Comparison of ENCODE assay signal across 8 cellular contexts in the genomic region with DNA sequence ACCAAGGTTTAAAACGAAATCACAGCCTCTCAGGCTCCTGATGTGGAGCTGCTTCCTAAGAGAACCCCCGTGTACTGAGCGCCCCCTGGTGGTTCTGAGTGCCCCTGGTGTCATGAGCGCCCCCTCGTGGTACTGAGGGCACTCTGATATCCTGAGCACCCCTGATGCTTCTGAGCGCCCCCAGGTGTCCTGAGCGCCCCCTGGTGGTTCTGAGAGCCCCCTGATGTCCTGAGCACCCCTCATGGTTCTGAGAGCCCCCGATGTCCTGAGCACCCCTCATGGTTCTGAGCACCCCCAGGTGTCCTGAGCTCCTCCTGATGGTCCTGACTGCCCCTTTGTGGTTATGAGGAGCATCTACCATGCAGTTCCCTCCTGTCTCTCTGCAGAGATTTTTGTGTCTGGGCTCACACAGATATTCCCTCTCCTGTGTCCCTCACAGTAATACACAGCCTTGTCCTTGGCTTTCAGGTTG.
DNase-seq lines count a peak whose midpoint lies in the region; ATAC-seq and TF ChIP-seq lines count a peak whose summit lies in the region.
"Not testable (repeated sequence)": the region's sequence is repeated elsewhere in the genome, so short reads cannot be mapped to it uniquely, and the experiment has no call there.

No MANE protein-coding gene starts in this region.

- not testable (repeated sequence) for H2AFZ ChIP-seq in PC-3 (ENCODE audit: low read length)

- H3K4me2 ChIP-seq in DOHH2 (ENCODE audit: low read length); PC-3 (ENCODE audit: low read length): not testable (repeated sequence)

- ATAC-seq in PC-3, left ventricle myocardium superior: not testable (repeated sequence)

- H3K27me3 ChIP-seq in DOHH2 (ENCODE audit: control insufficient read depth, low read length); PC-3 (ENCODE audit: low read length); adrenal gland; testis: not testable (repeated sequence)

- not testable (repeated sequence) for H3K36me3 ChIP-seq in DOHH2 (ENCODE audit: control insufficient read depth, low read length); PC-3 (ENCODE audit: low read depth, low read length); adrenal gland (replicated peaks in 1 of 2); testis (ENCODE audit: low read depth, missing control alignments)

- H3K9me2 ChIP-seq in DOHH2 (replicated peaks; ENCODE audit: control insufficient read depth, low read length); PC-3 (replicated peaks; ENCODE audit: low read length): not testable (repeated sequence)

- intact Hi-C loops in PC-3 (cut with micrococcal nuclease); adrenal gland (cut with DNase I); left ventricle myocardium superior (cut with micrococcal nuclease); testis (cut with DNase I; ENCODE audit: low total_unique reads): not testable (repeated sequence)

- H3K79me2 ChIP-seq in DOHH2 (ENCODE audit: control insufficient read depth, low read length); PC-3 (ENCODE audit: low read length): not testable (repeated sequence)

- H3K4me3 ChIP-seq in DOHH2 (ENCODE audit: low read length); PC-3 (ENCODE audit: low read length); adrenal gland; testis: not testable (repeated sequence)

- DNase-seq in PC-3, result not testable (repeated sequence)
- peak; percentile 66 to 72 for DNase-seq in activated CD4-positive, alpha-beta T cell treated with anti-CD3 and anti-CD28 coated beads, Interleukin-2, amount 50 U/mL, for 4 hours
- DNase-seq in adrenal gland, result peak; percentile 23 to 71 (median 35)
- DNase-seq in left ventricle myocardium superior, result peak; percentile 63
- peak; percentile 74 to 98 (median 91) for DNase-seq in stimulated activated CD4-positive, alpha-beta T cell treated with anti-CD3 and anti-CD28 coated beads, Interleukin-12 subunit alpha, Interleukin-12 subunit beta, amount 100 ng/mL, for 48 hours (ENCODE audit: low read depth in 2 of 3, low spot score in 1 of 3)
- peak; percentile 92 for DNase-seq in testis

- 41 to 97% (median 53%) methylated on average over 2 to 8 of the region's 8 CpGs for WGBS in adrenal gland, 4 donors
- WGBS in testis, 2 donors, result 24 to 31% methylated on average over 6 to 8 of the region's 8 CpGs

- H3K27ac ChIP-seq in DOHH2 (ENCODE audit: low read depth, low read length); PC-3 (ENCODE audit: low read length); adrenal gland; testis: not testable (repeated sequence)

- not testable (repeated sequence) for H3F3A ChIP-seq in DOHH2 (ENCODE audit: control insufficient read depth, insufficient read depth); PC-3 (ENCODE audit: low read length, unreplicated experiment)

- not testable (repeated sequence) for TF ChIP-seq POLR2A in adrenal gland (IDR thresholded peaks at IDR 0.05); testis (IDR thresholded peaks at IDR 0.05)

- H3K9me3 ChIP-seq in DOHH2 (ENCODE audit: control insufficient read depth, insufficient read depth, low read length), result peaks cover 19% of the 10 kb centered on the region; the same call in 1 of the 2 replicates
- H3K9me3 ChIP-seq in PC-3 (ENCODE audit: low read length), result peaks cover 31% of the 10 kb centered on the region; the same call in 1 of the 2 replicates
- H3K9me3 ChIP-seq in adrenal gland (replicated peaks in 1 of 3); testis: not testable (repeated sequence)

- CTCF ChIA-PET in PC-3 (lab: Charles Lee), result not testable (repeated sequence)

- H4K20me1 ChIP-seq in DOHH2 (ENCODE audit: control insufficient read depth, insufficient read depth, low read depth, low read length); PC-3 (ENCODE audit: low read length): not testable (repeated sequence)

- peak; percentile 99 for TF ChIP-seq CTCF in DOHH2 (IDR thresholded peaks at IDR 0.05; ENCODE audit: low read depth, low read length, poor library complexity, severe bottlenecking)
- TF ChIP-seq CTCF in LNCAP (IDR thresholded peaks at IDR 0.05), result peak; percentile 78
- peak; percentile 60 for TF ChIP-seq CTCF in PC-3 (conservative IDR thresholded peaks at IDR 0.05; ENCODE audit: low read depth, low read length)
- TF ChIP-seq CTCF in adrenal gland (IDR thresholded peaks at IDR 0.05), result peak in 5 of 6 experiments; percentile 5 to 35 (median 27)
- peak; percentile 13 to 78 (median 55) for TF ChIP-seq CTCF in testis (IDR thresholded peaks at IDR 0.05)

- POLR2A ChIA-PET in PC-3 (lab: Charles Lee; ENCODE audit: unreplicated experiment), result not testable (repeated sequence)

- not testable (repeated sequence) for BruUV-seq in PC-3 (replicated peaks; lab: Mats Ljungman, UMichigan)

- not testable (repeated sequence) for H3K9ac ChIP-seq in PC-3 (ENCODE audit: low read length)

- not testable (repeated sequence) for H3K4me1 ChIP-seq in DOHH2 (ENCODE audit: control insufficient read depth, low read length); PC-3 (ENCODE audit: insufficient read depth, low read length); adrenal gland (replicated peaks in 1 of 2); testis

Comparison
In these comparisons a context has a peak if more than half of its experiments do, and no peak if none do; other contexts are left out.
1. CTCF ChIP-seq: peak in every context shown above with its lines; median percentile 99 in DOHH2; 78 in LNCAP; 60 in PC-3; 55 in testis; 27 in adrenal gland.